Comparison of ENCODE assay signal across 24 cellular contexts in genomic region chr1:167100730-167101129, GRCh38. TPM values are rescaled to one million over a fixed set of nuclear protein-coding genes. Genes with fewer than 3 reads are reported as not detected.
"Had no signal": no experiment of that assay in that cellular context is flagged by ENCODE, and none has a peak within 500 bp of the region (broad histone marks: within the 10 kb centered on the region; RNA-seq: fewer than 3 reads in every experiment).

No MANE protein-coding gene starts in this region.

- DNase-seq: IMR-90, Karpas-422, KG1, MM.1S, NCI-H1048, NCI-H1105, NCI-H1417, NCI-H1436 treated with DMSO at 0.1 percent for 48 hours, NCI-H1694, NCI-H187 treated with DMSO at 0.1 percent for 48 hours, NCI-H2029 treated with DMSO at 0.1 percent for 48 hours, NCI-H2227 treated with DMSO at 0.1 percent for 48 hours, NCI-H446, NCI-H510A, NCI-H524 treated with DMSO at 0.1 percent for 48 hours, NCI-H69, NCI-H774, SHP77 had no signal

- H3K27ac ChIP-seq: RWPE1 had no signal

- ATAC-seq: HepG2, Panc1, SK-N-SH treated with all-trans-retinoic acid at 6 μM for 48 hours had no signal

RNA-seq across cellular contexts. Expression of gene STYXL2, which starts 6.9 kb away (rescaled TPM):
- total RNA-seq: HepG2, HT-29, IMR-90, SK-MEL-5 had no signal

RNA-seq across cellular contexts. Expression of gene GPA33, which starts 10.6 kb away (rescaled TPM):
- total RNA-seq: HepG2, IMR-90, SK-MEL-5 had no signal
